In genomic region chr1:179826626-179827280, GRCh38 we compare ENCODE assay signal across 21 cellular contexts. TPM values are rescaled to one million over a fixed set of nuclear protein-coding genes. Genes with fewer than 3 reads are reported as not detected.
A peak's percentile ranks its signal among the peaks of the same experiment; 100 is the strongest.
DNase-seq lines count a peak whose midpoint lies in the region; ATAC-seq and TF ChIP-seq lines count a peak whose summit lies in the region.
"Had no signal": no experiment of that assay in that cellular context is flagged by ENCODE, and none has a peak within 500 bp of the region (broad histone marks: within the 10 kb centered on the region; RNA-seq: fewer than 3 reads in every experiment).

No MANE protein-coding gene starts in this region.

- CTCF ChIA-PET in WTC11 (lab: Charles Lee) = interaction anchor here (1.2 to 4.4 kb wide), 3 partner anchors 12 to 17 kb away, joined by 3 to 37 read pairs (median 5); no protein-coding TSS in a partner anchor
- CTCF ChIA-PET in CD8-positive, alpha-beta memory T cell (lab: Charles Lee) = interaction anchor here (1.1 to 1.8 kb wide), 2 partner anchors 12 to 17 kb away, joined by 3 to 13 read pairs; no protein-coding TSS in a partner anchor

- in situ Hi-C loops in brain microvascular endothelial cell (cut with HindIII; ENCODE audit: low pct_ligation_motif_present, low sequenced_read_pairs) = no loop called here

- H3K27ac ChIP-seq in brain microvascular endothelial cell = no peak overlapping the region
- no peak overlapping the region for H3K27ac ChIP-seq in CD8-positive, alpha-beta memory T cell (ENCODE audit: low read depth, low read length)
- H3K27ac ChIP-seq: GM23248, PC-9 had no signal

- no peak overlapping the region for H3K27ac Mint-ChIP-seq in activated naive CD8-positive, alpha-beta T cell treated with anti-CD3 and anti-CD28 coated beads, Interleukin-2, amount 50 U/mL, for 24 hours
- no peak overlapping the region for H3K27ac Mint-ChIP-seq in activated naive CD8-positive, alpha-beta T cell treated with anti-CD3 and anti-CD28 coated beads for 36 hours
- 0 out of 2 replicates have a peak overlapping the region, but pooled peaks have one; percentile 20 for H3K27ac Mint-ChIP-seq in WTC11
- H3K27ac Mint-ChIP-seq in CD8-positive, alpha-beta memory T cell = no peak overlapping the region
- H3K27ac Mint-ChIP-seq: CD14-positive monocyte had no signal

- no peak overlapping the region for H3K4me3 ChIP-seq in brain microvascular endothelial cell (ENCODE audit: low read depth, low read length)
- no peak overlapping the region for H3K4me3 ChIP-seq in CD8-positive, alpha-beta memory T cell (ENCODE audit: low read length)
- H3K4me3 ChIP-seq: GM23248, PC-9 had no signal

- peaks cover 3% of the 10 kb centered on the region for H3K27me3 ChIP-seq in brain microvascular endothelial cell (replicated peaks)
- H3K27me3 ChIP-seq in CD8-positive, alpha-beta memory T cell (ENCODE audit: insufficient read depth, low read length, poor library complexity, severe bottlenecking) = no peaks in the 10 kb centered on the region

- H3K4me1 Mint-ChIP-seq in activated naive CD8-positive, alpha-beta T cell treated with anti-CD3 and anti-CD28 coated beads, Interleukin-2, amount 50 U/mL, for 24 hours = peaks cover 10% of the 10 kb centered on the region
- H3K4me1 Mint-ChIP-seq in activated naive CD8-positive, alpha-beta T cell treated with anti-CD3 and anti-CD28 coated beads for 36 hours = peaks cover 8% of the 10 kb centered on the region
- peaks cover 15% of the 10 kb centered on the region for H3K4me1 Mint-ChIP-seq in WTC11
- H3K4me1 Mint-ChIP-seq in CD8-positive, alpha-beta memory T cell = peaks cover 12 to 14% (median 14%) of the 10 kb centered on the region in 3 donors

- H3K27me3 Mint-ChIP-seq in activated naive CD8-positive, alpha-beta T cell treated with anti-CD3 and anti-CD28 coated beads, Interleukin-2, amount 50 U/mL, for 24 hours = no peaks in the 10 kb centered on the region
- no peaks in the 10 kb centered on the region for H3K27me3 Mint-ChIP-seq in activated naive CD8-positive, alpha-beta T cell treated with anti-CD3 and anti-CD28 coated beads for 36 hours
- H3K27me3 Mint-ChIP-seq in WTC11 (ENCODE audit: low read depth) = no peaks in the 10 kb centered on the region; the same call in none of the 2 replicates
- peaks cover 10 to 32% of the 10 kb centered on the region in 2 donors for H3K27me3 Mint-ChIP-seq in CD8-positive, alpha-beta memory T cell

- no peaks in the 10 kb centered on the region for H3K36me3 ChIP-seq in brain microvascular endothelial cell (replicated peaks)
- no peaks in the 10 kb centered on the region for H3K36me3 ChIP-seq in CD8-positive, alpha-beta memory T cell (ENCODE audit: insufficient read depth, low read length)

- H3K9me3 Mint-ChIP-seq in activated naive CD8-positive, alpha-beta T cell treated with anti-CD3 and anti-CD28 coated beads, Interleukin-2, amount 50 U/mL, for 24 hours = no peaks in the 10 kb centered on the region
- no peaks in the 10 kb centered on the region for H3K9me3 Mint-ChIP-seq in activated naive CD8-positive, alpha-beta T cell treated with anti-CD3 and anti-CD28 coated beads for 36 hours
- H3K9me3 Mint-ChIP-seq in WTC11 = no peaks in the 10 kb centered on the region
- no peaks in the 10 kb centered on the region for H3K9me3 Mint-ChIP-seq in CD8-positive, alpha-beta memory T cell
- H3K9me3 Mint-ChIP-seq: CD14-positive monocyte had no signal

- H3K36me3 Mint-ChIP-seq in activated naive CD8-positive, alpha-beta T cell treated with anti-CD3 and anti-CD28 coated beads, Interleukin-2, amount 50 U/mL, for 24 hours (ENCODE audit: low read depth) = no peaks in the 10 kb centered on the region
- H3K36me3 Mint-ChIP-seq in activated naive CD8-positive, alpha-beta T cell treated with anti-CD3 and anti-CD28 coated beads for 36 hours = no peaks in the 10 kb centered on the region
- no peaks in the 10 kb centered on the region for H3K36me3 Mint-ChIP-seq in WTC11
- H3K36me3 Mint-ChIP-seq in CD8-positive, alpha-beta memory T cell = no peaks in the 10 kb centered on the region
- H3K36me3 Mint-ChIP-seq: CD14-positive monocyte had no signal

- H3K4me3 Mint-ChIP-seq in activated naive CD8-positive, alpha-beta T cell treated with anti-CD3 and anti-CD28 coated beads, Interleukin-2, amount 50 U/mL, for 24 hours = no peak overlapping the region
- H3K4me3 Mint-ChIP-seq in activated naive CD8-positive, alpha-beta T cell treated with anti-CD3 and anti-CD28 coated beads for 36 hours = no peak overlapping the region
- no peak overlapping the region for H3K4me3 Mint-ChIP-seq in WTC11
- no peak overlapping the region for H3K4me3 Mint-ChIP-seq in CD8-positive, alpha-beta memory T cell
- H3K4me3 Mint-ChIP-seq: CD14-positive monocyte had no signal

- no peaks in the 10 kb centered on the region for H3K9me3 ChIP-seq in CD8-positive, alpha-beta memory T cell (ENCODE audit: low read length)

- DNase-seq in activated naive CD8-positive, alpha-beta T cell treated with anti-CD3 and anti-CD28 coated beads, Interleukin-2, amount 50 U/mL, for 24 hours = no peak
- no peak for DNase-seq in activated naive CD8-positive, alpha-beta T cell treated with anti-CD3 and anti-CD28 coated beads for 36 hours
- DNase-seq in WTC11 (ENCODE audit: low spot score) = no peak
- DNase-seq in mesenteric fat pad (ENCODE audit: low spot score) = peak; percentile 9
- DNase-seq in brain microvascular endothelial cell = no peak
- no peak for DNase-seq in effector CD4-positive, alpha-beta T cell
- no peak for DNase-seq in CD8-positive, alpha-beta memory T cell
- DNase-seq: ACHN, AML-193, COR-L47, GF-D8, GM23248, IMR-90, Kasumi-1, MM.1S, NCI-H1092 treated with DMSO at 0.1 percent for 48 hours, NCI-H187, NCI-H510A treated with DMSO at 0.1 percent for 48 hours, PC-9 had no signal

- TF ChIP-seq CTCF in WTC11 (IDR thresholded peaks at IDR 0.05) (no peak), brain microvascular endothelial cell (IDR thresholded peaks at IDR 0.05; ENCODE audit: low read depth, low read length, missing control alignments) (no peak)

- POLR2A ChIA-PET in WTC11 (lab: Charles Lee) = interaction anchor here (0.7 kb wide), 1 partner anchor 18 kb away, joined by 3 read pairs; no protein-coding TSS in a partner anchor
- POLR2A ChIA-PET in CD8-positive, alpha-beta memory T cell (lab: Charles Lee) = no interaction called here

- peak; percentile 18 for ATAC-seq in activated naive CD8-positive, alpha-beta T cell treated with anti-CD3 and anti-CD28 coated beads, Interleukin-2, amount 50 U/mL, for 24 hours
- ATAC-seq in WTC11 = no peak
- ATAC-seq: HCT116 had no signal

- H3K4me1 ChIP-seq in CD8-positive, alpha-beta memory T cell (ENCODE audit: insufficient read depth, low read length) = peaks cover 13% of the 10 kb centered on the region

TF ChIP-seq in WTC11, 78 proteins besides CTCF, POLR2A, EP300 and RAD21 (continues in another document):
- TF ChIP-seq GTF2I (CRISPR knock-in tag; conservative IDR thresholded peaks at IDR 0.05) (no peak), ZBTB43 (CRISPR knock-in tag; IDR thresholded peaks at IDR 0.05) (no peak), GABPB1 (CRISPR knock-in tag; IDR thresholded peaks at IDR 0.05) (no peak), ESRRA (CRISPR knock-in tag; IDR thresholded peaks at IDR 0.05; ENCODE audit: borderline replicate concordance) (no peak), CBFB (CRISPR knock-in tag; IDR thresholded peaks at IDR 0.05; ENCODE audit: low read depth) (no peak), SOX15 (CRISPR knock-in tag; IDR thresholded peaks at IDR 0.05) (no peak), USF1 (CRISPR knock-in tag; IDR thresholded peaks at IDR 0.05) (no peak), STAT6 (CRISPR knock-in tag; conservative IDR thresholded peaks at IDR 0.05; ENCODE audit: low read depth) (no peak)

RNA-seq across cellular contexts. Expression of gene TOR1AIP2, which starts 50.9 kb away (rescaled TPM):
- total RNA-seq in activated naive CD8-positive, alpha-beta T cell treated with anti-CD3 and anti-CD28 coated beads for 36 hours = 10 to 100 TPM; 57.1 to 59.0 TPM
- total RNA-seq in WTC11 (2021) (57.1 to 58.0 TPM (median 57.2 TPM) in 3 replicates), mesenteric fat pad (85.3 TPM)
- 10 to 100 TPM; 71.4 to 71.6 TPM for total RNA-seq in CD8-positive, alpha-beta memory T cell
- polyA plus RNA-seq in CD8-positive, alpha-beta memory T cell = 10.1 TPM

RNA-seq across cellular contexts. Expression of gene TOR1AIP1, which starts 55.3 kb away (rescaled TPM):
- total RNA-seq in activated naive CD8-positive, alpha-beta T cell treated with anti-CD3 and anti-CD28 coated beads for 36 hours = 10 to 100 TPM; 54.6 to 56.5 TPM
- total RNA-seq in WTC11 (2021) (17.3 to 18.7 TPM (median 17.7 TPM) in 3 replicates), mesenteric fat pad (42.6 TPM)
- total RNA-seq in CD8-positive, alpha-beta memory T cell = 10 to 100 TPM; 51.0 to 52.6 TPM
- polyA plus RNA-seq in CD8-positive, alpha-beta memory T cell = 79.9 TPM
